Comparison of ENCODE assay signal across 10 cellular contexts in the genomic region with DNA sequence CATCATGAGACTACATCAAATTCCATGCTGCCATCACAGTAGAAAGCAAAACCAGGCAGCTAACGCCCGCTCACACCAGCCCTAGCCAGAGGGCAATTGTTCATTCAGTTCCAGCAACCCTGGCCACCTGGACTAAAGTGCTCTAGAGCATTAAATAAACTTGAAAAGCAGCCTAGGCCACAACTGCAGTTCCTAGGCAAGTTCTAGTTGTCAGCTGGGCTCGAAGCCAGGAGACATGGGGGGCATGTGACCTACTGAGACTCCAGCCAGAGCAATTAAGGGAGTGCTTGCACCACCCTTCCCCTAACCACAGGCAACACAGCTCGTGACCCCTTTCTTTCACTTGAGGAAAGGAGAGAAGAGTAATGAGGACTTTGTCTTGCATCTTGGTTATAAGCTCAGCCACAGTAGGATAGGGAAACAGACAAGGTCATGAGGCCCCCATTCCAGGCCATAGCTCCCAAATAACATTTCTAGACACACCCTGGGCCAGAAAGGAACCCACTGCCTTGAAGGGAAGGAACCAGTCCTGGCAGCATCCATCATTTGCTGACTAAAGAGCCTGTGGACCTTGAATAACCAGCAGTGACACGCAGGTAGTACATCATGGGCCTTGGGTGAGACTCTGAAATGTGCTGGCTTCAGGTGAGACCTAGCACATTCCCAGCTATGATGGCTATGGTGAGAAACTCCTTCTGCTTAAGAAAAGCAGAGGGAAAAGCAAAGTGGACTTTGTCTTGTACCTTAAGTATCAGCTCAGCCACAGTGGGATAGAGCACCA.
DNase-seq lines count a peak whose midpoint lies in the region; ATAC-seq, FAIRE-seq and TF ChIP-seq lines count a peak whose summit lies in the region.
"Had no signal": no experiment of that assay in that cellular context is flagged by ENCODE, and none has a peak within 500 bp of the region (broad histone marks: within the 10 kb centered on the region; RNA-seq: fewer than 3 reads in every experiment).

No MANE protein-coding gene starts in this region.

- peaks cover 62% of the 10 kb centered on the region for H3K36me3 Mint-ChIP-seq in stimulated activated memory B cell treated with anti-CD40 and anti-IgM and Interleukin-4, amounts not matched to agents 10 μg/mL and 1 μg/mL and 100 μg/mL, for 72 hours

- peaks cover 4% of the 10 kb centered on the region for H3K9me1 ChIP-seq in keratinocyte (ENCODE audit: control insufficient read depth, extremely low read depth, insufficient read depth, low read length)

- no peak for TF ChIP-seq CTCF in right atrium auricular region (IDR thresholded peaks at IDR 0.05)
- no peak for TF ChIP-seq CTCF in keratinocyte (optimal IDR thresholded peaks at IDR 0.05 in 1 of 3, IDR thresholded peaks at IDR 0.05 in 1 of 3, conservative IDR thresholded peaks at IDR 0.05 in 1 of 3; ENCODE audit: extremely low read depth in 1 of 3, insufficient read depth in 2 of 3, low read length in 3 of 3)

- ATAC-seq in Right ventricle myocardium inferior (peak; percentile 81), HG03442 (IDR thresholded peaks at IDR 0.05; ENCODE audit: unreplicated experiment) (no peak), GM19395 (IDR thresholded peaks at IDR 0.05; ENCODE audit: unreplicated experiment) (no peak)
- no peak for ATAC-seq in stimulated activated memory B cell treated with anti-CD40 and anti-IgM and Interleukin-4, amounts not matched to agents 10 μg/mL and 1 μg/mL and 100 μg/mL, for 72 hours

- H3K4me2 ChIP-seq in keratinocyte (ENCODE audit: control insufficient read depth, extremely low read depth, insufficient read depth, low read depth, low read length): peak overlapping the region; percentile 27

- H3K4me1 Mint-ChIP-seq in stimulated activated memory B cell treated with anti-CD40 and anti-IgM and Interleukin-4, amounts not matched to agents 10 μg/mL and 1 μg/mL and 100 μg/mL, for 72 hours: peaks cover 2% of the 10 kb centered on the region
- H3K4me1 Mint-ChIP-seq: neural crest cell had no signal

- H2AFZ ChIP-seq in keratinocyte (ENCODE audit: control insufficient read depth, low read length): no peak overlapping the region

- H3K4me1 ChIP-seq in right atrium auricular region (peaks cover 0 to 18% of the 10 kb centered on the region in 2 donors), keratinocyte (ENCODE audit: control insufficient read depth, extremely low read depth, insufficient read depth, low read length) (peaks cover 16% of the 10 kb centered on the region)

- no peak overlapping the region for H3K27ac Mint-ChIP-seq in stimulated activated memory B cell treated with anti-CD40 and anti-IgM and Interleukin-4, amounts not matched to agents 10 μg/mL and 1 μg/mL and 100 μg/mL, for 72 hours

- H3K27me3 ChIP-seq in right atrium auricular region: no peaks in the 10 kb centered on the region
- no peaks in the 10 kb centered on the region for H3K27me3 ChIP-seq in keratinocyte (ENCODE audit: control insufficient read depth, extremely low read depth, insufficient read depth, low read length)

- FAIRE-seq in keratinocyte (lab: Jason Lieb, UNC): peak; percentile 26

- peaks cover 11% of the 10 kb centered on the region for H3K9me3 Mint-ChIP-seq in stimulated activated memory B cell treated with anti-CD40 and anti-IgM and Interleukin-4, amounts not matched to agents 10 μg/mL and 1 μg/mL and 100 μg/mL, for 72 hours

- H3K27ac ChIP-seq in right atrium auricular region (no peak overlapping the region), keratinocyte (ENCODE audit: control insufficient read depth, insufficient read depth, low read length) (peak overlapping the region; percentile 36)
- H3K27ac ChIP-seq: C4-2B had no signal

- peaks cover 0 to 25% of the 10 kb centered on the region in 2 donors for H3K9me3 ChIP-seq in right atrium auricular region
- peaks cover 6% of the 10 kb centered on the region for H3K9me3 ChIP-seq in keratinocyte (ENCODE audit: control insufficient read depth, low read depth, low read length)

- peaks cover 7% of the 10 kb centered on the region for H3K79me2 ChIP-seq in keratinocyte (ENCODE audit: control insufficient read depth, insufficient read depth, low read length)

- DNase-seq in Right ventricle myocardium inferior (ENCODE audit: missing footprints) (peak; percentile 74), right atrium auricular region (ENCODE audit: low spot score) (no peak), astrocyte of the hippocampus (ENCODE audit: low read depth, low spot score) (peak; percentile 71), keratinocyte (ENCODE audit: low read depth, low spot score) (no peak)
- DNase-seq in effector CD4-positive, alpha-beta T cell: no peak

- H3K4me3 ChIP-seq in right atrium auricular region: no peak overlapping the region
- H3K4me3 ChIP-seq in keratinocyte (ENCODE audit: control insufficient read depth in 2 of 3, extremely low read depth in 1 of 3, insufficient read depth in 2 of 3, low read depth in 1 of 3, low read length in 3 of 3): no peak overlapping the region

- dilution Hi-C loops in keratinocyte (cut with MboI; ENCODE audit: extremely low pct_ligation_motif_present, low sequenced_read_pairs): no loop called here

- H3K27me3 Mint-ChIP-seq in stimulated activated memory B cell treated with anti-CD40 and anti-IgM and Interleukin-4, amounts not matched to agents 10 μg/mL and 1 μg/mL and 100 μg/mL, for 72 hours: no peaks in the 10 kb centered on the region

- no peak overlapping the region for H3K4me3 Mint-ChIP-seq in stimulated activated memory B cell treated with anti-CD40 and anti-IgM and Interleukin-4, amounts not matched to agents 10 μg/mL and 1 μg/mL and 100 μg/mL, for 72 hours
- H3K4me3 Mint-ChIP-seq: neural crest cell had no signal

- H4K20me1 ChIP-seq in keratinocyte (ENCODE audit: control insufficient read depth, extremely low read depth, insufficient read depth, low read length): peaks cover 4% of the 10 kb centered on the region

- peaks cover 9% of the 10 kb centered on the region for H3K36me3 ChIP-seq in right atrium auricular region
- no peaks in the 10 kb centered on the region for H3K36me3 ChIP-seq in keratinocyte (ENCODE audit: control insufficient read depth in 2 of 2, extremely low read depth in 1 of 2, insufficient read depth in 2 of 2, low read length in 2 of 2)

- no peak overlapping the region for H3K9ac ChIP-seq in keratinocyte (ENCODE audit: control insufficient read depth, extremely low read depth, insufficient read depth, low read length)

- intact Hi-C loops in Right ventricle myocardium inferior (cut with DNase I): no loop called here

Comparison
In these comparisons a context has a peak if more than half of its experiments do, and no peak if none do; other contexts are left out.
1. DNase-seq: peak in Right ventricle myocardium inferior (single experiment) and astrocyte of the hippocampus (single experiment); none in right atrium auricular region (single experiment), keratinocyte (single experiment) and effector CD4-positive, alpha-beta T cell (single experiment).